32 cellular contexts compared by ENCODE assay signal in the genomic region with DNA sequence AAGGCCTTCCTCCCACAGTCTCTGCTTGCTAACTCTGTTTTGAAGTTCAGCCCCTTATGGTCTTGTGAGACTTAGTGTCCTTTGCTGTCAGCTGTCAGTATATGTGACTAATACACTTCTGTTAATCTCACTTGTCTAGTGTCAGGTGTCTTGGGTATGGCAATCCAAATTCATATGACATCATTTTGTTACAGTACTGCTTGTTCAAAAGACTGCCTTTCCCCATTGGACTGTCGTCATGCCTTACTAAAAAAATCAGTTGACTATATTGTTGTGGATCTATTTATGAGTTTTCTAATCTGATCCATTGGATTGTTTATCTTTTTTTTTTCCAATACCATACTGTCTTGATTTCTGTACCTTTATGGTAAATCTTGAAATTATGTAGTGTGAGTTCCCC.
"Had no signal": no experiment of that assay in that cellular context is flagged by ENCODE, and none has a peak within 500 bp of the region (broad histone marks: within the 10 kb centered on the region; RNA-seq: fewer than 3 reads in every experiment).

No MANE protein-coding gene starts in this region.

- H3K27me3 ChIP-seq: adrenal gland, body of pancreas, brain microvascular endothelial cell, breast epithelium had no signal

- FAIRE-seq: astrocyte had no signal

- H3K9me3 ChIP-seq: adrenal gland, body of pancreas had no signal

- H3K4me1 Mint-ChIP-seq: activated B cell treated with CpG ODN at 0.5 μM for 24 hours; activated CD4-positive, alpha-beta T cell treated with anti-CD3 and anti-CD28 coated beads, Interleukin-2, amount 10 ng/mL, durations not matched to agents 24 days and 14 days; activated naive CD8-positive, alpha-beta T cell treated with anti-CD3 and anti-CD28 coated beads for 36 hours; activated T-helper 17 cell treated with anti-CD3 and anti-CD28 coated beads, Interleukin-2, amount 50 U/mL, for 72 hours; T-helper 17 cell had no signal

- H3K4me1 ChIP-seq: adrenal gland, body of pancreas, breast epithelium had no signal

- H3K4me3 Mint-ChIP-seq: activated B cell treated with CpG ODN at 0.5 μM for 24 hours; activated CD4-positive, alpha-beta memory T cell treated with anti-CD3 and anti-CD28 coated beads for 36 hours; activated CD4-positive, alpha-beta T cell treated with anti-CD3 and anti-CD28 coated beads, Interleukin-2, amount 10 ng/mL, durations not matched to agents 24 days and 14 days; activated CD8-positive, alpha-beta T cell treated with anti-CD3 and anti-CD28 coated beads for 36 hours; activated naive CD4-positive, alpha-beta T cell treated with anti-CD3 and anti-CD28 coated beads for 36 hours; activated naive CD8-positive, alpha-beta T cell treated with anti-CD3 and anti-CD28 coated beads for 36 hours; activated T-cell treated with anti-CD3 and anti-CD28 coated beads, Interleukin-2, amount 50 U/mL, for 4 hours; activated T-cell treated with anti-CD3 and anti-CD28 coated beads, Interleukin-2, amount 50 U/mL, for 72 hours; activated T-helper 1 cell treated with anti-CD3 and anti-CD28 coated beads, Interleukin-12 subunit alpha, Interleukin-12 subunit beta, Interleukin-2, Interleukin-4 antibody, amounts not matched to agents 30 ng/mL and 10 ng/mL and 1 ng/mL, durations not matched to agents 14 hours and 24 hours and 36 hours; activated T-helper 17 cell treated with anti-CD3 and anti-CD28 coated beads, Interleukin-2, amount 50 U/mL, for 72 hours; T-helper 17 cell had no signal

- H3K27ac ChIP-seq: adrenal gland, body of pancreas, brain microvascular endothelial cell, breast epithelium, VCaP had no signal

- DNase-seq: activated B cell treated with CpG ODN at 0.5 μM for 24 hours; activated CD4-positive, alpha-beta memory T cell treated with anti-CD3 and anti-CD28 coated beads for 36 hours; activated CD4-positive, alpha-beta T cell treated with anti-CD3 and anti-CD28 coated beads for 4 hours; activated CD4-positive, alpha-beta T cell treated with anti-CD3 and anti-CD28 coated beads, Interleukin-2, amount 10 ng/mL, durations not matched to agents 24 days and 14 days; activated CD4-positive, alpha-beta T cell treated with anti-CD3 and anti-CD28 coated beads, Interleukin-2, amount 50 U/mL, for 1 hour; activated CD4-positive, alpha-beta T cell treated with anti-CD3 and anti-CD28 coated beads, Interleukin-2, amount 50 U/mL, for 4 hours; activated CD4-positive, CD25-positive, alpha-beta regulatory T cell treated with anti-CD3 and anti-CD28 coated beads, Interleukin-2, amount 50 U/mL, for 72 hours; activated CD8-positive, alpha-beta memory T cell treated with anti-CD3 and anti-CD28 coated beads, Interleukin-2, amount 50 U/mL, for 4 hours; activated CD8-positive, alpha-beta T cell treated with anti-CD3 and anti-CD28 coated beads for 36 hours; activated effector memory CD4-positive, alpha-beta T cell treated with anti-CD3 and anti-CD28 coated beads, Interleukin-2, amount 50 U/mL, for 16 hours; activated gamma-delta T cell treated with Interleukin-2 at 50 U/mL for 16 hours; activated naive CD4-positive, alpha-beta T cell; activated naive CD4-positive, alpha-beta T cell treated with anti-CD3 and anti-CD28 coated beads for 36 hours; activated naive CD4-positive, alpha-beta T cell treated with anti-CD3 and anti-CD28 coated beads, Interleukin-2, amount 50 U/mL, for 16 hours; activated naive CD8-positive, alpha-beta T cell treated with anti-CD3 and anti-CD28 coated beads for 36 hours; activated T-cell treated with anti-CD3 and anti-CD28 coated beads for 4 hours; activated T-cell treated with anti-CD3 and anti-CD28 coated beads, Interleukin-2, amount 50 U/mL, for 1 hour; activated T-cell treated with anti-CD3 and anti-CD28 coated beads, Interleukin-2, amount 50 U/mL, for 4 hours; activated T-cell treated with anti-CD3 and anti-CD28 coated beads, Interleukin-2, amount 50 U/mL, for 72 hours; adrenal gland; amniotic stem cell; aorta; body of pancreas; brain microvascular endothelial cell; central memory CD4-positive, alpha-beta T cell; T-helper 17 cell had no signal

- H3K9me3 Mint-ChIP-seq: activated CD4-positive, alpha-beta T cell treated with anti-CD3 and anti-CD28 coated beads, Interleukin-2, amount 10 ng/mL, durations not matched to agents 24 days and 14 days; activated naive CD4-positive, alpha-beta T cell treated with anti-CD3 and anti-CD28 coated beads, Interleukin-2, amount 50 U/mL, for 72 hours; activated naive CD8-positive, alpha-beta T cell treated with anti-CD3 and anti-CD28 coated beads for 36 hours; activated T-cell treated with anti-CD3 and anti-CD28 coated beads, Interleukin-2, amount 50 U/mL, for 4 hours; activated T-cell treated with anti-CD3 and anti-CD28 coated beads, Interleukin-2, amount 50 U/mL, for 72 hours; activated T-helper 1 cell treated with anti-CD3 and anti-CD28 coated beads, Interleukin-12 subunit alpha, Interleukin-12 subunit beta, Interleukin-2, Interleukin-4 antibody, amounts not matched to agents 30 ng/mL and 10 ng/mL and 1 ng/mL, durations not matched to agents 14 hours and 24 hours and 36 hours had no signal

- H3K4me3 ChIP-seq: adrenal gland, body of pancreas, breast epithelium had no signal

- ATAC-seq: activated CD8-positive, alpha-beta T cell treated with anti-CD3 and anti-CD28 coated beads for 36 hours; activated naive CD4-positive, alpha-beta T cell treated with anti-CD3 and anti-CD28 coated beads, Interleukin-2, amount 50 U/mL, for 72 hours; activated T-cell treated with anti-CD3 and anti-CD28 coated beads, Interleukin-2, amount 50 U/mL, for 4 hours; activated T-cell treated with anti-CD3 and anti-CD28 coated beads, Interleukin-2, amount 50 U/mL, for 72 hours; activated T-helper 17 cell treated with anti-CD3 and anti-CD28 coated beads, Interleukin-2, amount 50 U/mL, for 72 hours; body of pancreas; T-helper 17 cell had no signal

- H3K36me3 ChIP-seq: adrenal gland, brain microvascular endothelial cell, breast epithelium had no signal

- H3K27me3 Mint-ChIP-seq: activated CD4-positive, alpha-beta memory T cell treated with anti-CD3 and anti-CD28 coated beads for 36 hours; activated CD8-positive, alpha-beta T cell treated with anti-CD3 and anti-CD28 coated beads for 36 hours; T-helper 17 cell had no signal

- H3K36me3 Mint-ChIP-seq: activated CD4-positive, alpha-beta memory T cell treated with anti-CD3 and anti-CD28 coated beads for 36 hours; activated naive CD4-positive, alpha-beta T cell treated with anti-CD3 and anti-CD28 coated beads, Interleukin-2, amount 50 U/mL, for 72 hours; activated naive CD8-positive, alpha-beta T cell treated with anti-CD3 and anti-CD28 coated beads for 36 hours had no signal

- H3K27ac Mint-ChIP-seq: activated B cell treated with CpG ODN at 0.5 μM for 24 hours; activated CD4-positive, alpha-beta memory T cell treated with anti-CD3 and anti-CD28 coated beads for 36 hours; activated CD4-positive, alpha-beta T cell treated with anti-CD3 and anti-CD28 coated beads, Interleukin-2, amount 10 ng/mL, durations not matched to agents 24 days and 14 days; activated CD8-positive, alpha-beta T cell treated with anti-CD3 and anti-CD28 coated beads for 36 hours; activated naive CD4-positive, alpha-beta T cell treated with anti-CD3 and anti-CD28 coated beads for 36 hours; activated naive CD4-positive, alpha-beta T cell treated with anti-CD3 and anti-CD28 coated beads, Interleukin-2, amount 50 U/mL, for 72 hours; activated naive CD8-positive, alpha-beta T cell treated with anti-CD3 and anti-CD28 coated beads for 36 hours; activated T-cell treated with anti-CD3 and anti-CD28 coated beads, Interleukin-2, amount 50 U/mL, for 72 hours; activated T-helper 1 cell treated with anti-CD3 and anti-CD28 coated beads, Interleukin-12 subunit alpha, Interleukin-12 subunit beta, Interleukin-2, Interleukin-4 antibody, amounts not matched to agents 30 ng/mL and 10 ng/mL and 1 ng/mL, durations not matched to agents 14 hours and 24 hours and 36 hours; activated T-helper 17 cell treated with anti-CD3 and anti-CD28 coated beads, Interleukin-2, amount 50 U/mL, for 72 hours; T-helper 17 cell had no signal
